ENCODE assay signal across 2 cellular contexts in the genomic region with DNA sequence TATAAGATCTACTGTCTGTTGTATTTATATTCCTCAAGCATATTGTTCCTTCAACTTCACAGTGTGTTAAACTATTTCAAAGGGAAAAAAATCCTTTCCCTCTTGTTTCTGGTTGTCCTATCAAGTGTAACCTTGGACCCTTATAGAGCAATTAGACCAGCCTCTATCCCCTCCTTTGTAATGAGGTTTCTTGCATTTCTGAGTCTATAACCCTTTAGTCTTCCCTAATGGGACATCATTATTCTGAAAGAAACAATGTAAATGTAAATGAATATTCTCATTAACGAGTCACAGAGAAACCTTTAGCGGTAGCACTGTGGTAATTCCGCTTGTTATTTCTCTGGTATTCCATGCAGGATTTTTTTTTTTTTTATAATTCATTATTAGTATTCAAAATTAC.
A peak's percentile ranks its signal among the peaks of the same experiment; 100 is the strongest.
TF ChIP-seq lines count a peak whose summit lies in the region.

No MANE protein-coding gene starts in this region.

TF ChIP-seq in GM23338, 12 proteins besides CTCF, POLR2A, EP300 and RAD21:
- TF ChIP-seq, protein P1, sequence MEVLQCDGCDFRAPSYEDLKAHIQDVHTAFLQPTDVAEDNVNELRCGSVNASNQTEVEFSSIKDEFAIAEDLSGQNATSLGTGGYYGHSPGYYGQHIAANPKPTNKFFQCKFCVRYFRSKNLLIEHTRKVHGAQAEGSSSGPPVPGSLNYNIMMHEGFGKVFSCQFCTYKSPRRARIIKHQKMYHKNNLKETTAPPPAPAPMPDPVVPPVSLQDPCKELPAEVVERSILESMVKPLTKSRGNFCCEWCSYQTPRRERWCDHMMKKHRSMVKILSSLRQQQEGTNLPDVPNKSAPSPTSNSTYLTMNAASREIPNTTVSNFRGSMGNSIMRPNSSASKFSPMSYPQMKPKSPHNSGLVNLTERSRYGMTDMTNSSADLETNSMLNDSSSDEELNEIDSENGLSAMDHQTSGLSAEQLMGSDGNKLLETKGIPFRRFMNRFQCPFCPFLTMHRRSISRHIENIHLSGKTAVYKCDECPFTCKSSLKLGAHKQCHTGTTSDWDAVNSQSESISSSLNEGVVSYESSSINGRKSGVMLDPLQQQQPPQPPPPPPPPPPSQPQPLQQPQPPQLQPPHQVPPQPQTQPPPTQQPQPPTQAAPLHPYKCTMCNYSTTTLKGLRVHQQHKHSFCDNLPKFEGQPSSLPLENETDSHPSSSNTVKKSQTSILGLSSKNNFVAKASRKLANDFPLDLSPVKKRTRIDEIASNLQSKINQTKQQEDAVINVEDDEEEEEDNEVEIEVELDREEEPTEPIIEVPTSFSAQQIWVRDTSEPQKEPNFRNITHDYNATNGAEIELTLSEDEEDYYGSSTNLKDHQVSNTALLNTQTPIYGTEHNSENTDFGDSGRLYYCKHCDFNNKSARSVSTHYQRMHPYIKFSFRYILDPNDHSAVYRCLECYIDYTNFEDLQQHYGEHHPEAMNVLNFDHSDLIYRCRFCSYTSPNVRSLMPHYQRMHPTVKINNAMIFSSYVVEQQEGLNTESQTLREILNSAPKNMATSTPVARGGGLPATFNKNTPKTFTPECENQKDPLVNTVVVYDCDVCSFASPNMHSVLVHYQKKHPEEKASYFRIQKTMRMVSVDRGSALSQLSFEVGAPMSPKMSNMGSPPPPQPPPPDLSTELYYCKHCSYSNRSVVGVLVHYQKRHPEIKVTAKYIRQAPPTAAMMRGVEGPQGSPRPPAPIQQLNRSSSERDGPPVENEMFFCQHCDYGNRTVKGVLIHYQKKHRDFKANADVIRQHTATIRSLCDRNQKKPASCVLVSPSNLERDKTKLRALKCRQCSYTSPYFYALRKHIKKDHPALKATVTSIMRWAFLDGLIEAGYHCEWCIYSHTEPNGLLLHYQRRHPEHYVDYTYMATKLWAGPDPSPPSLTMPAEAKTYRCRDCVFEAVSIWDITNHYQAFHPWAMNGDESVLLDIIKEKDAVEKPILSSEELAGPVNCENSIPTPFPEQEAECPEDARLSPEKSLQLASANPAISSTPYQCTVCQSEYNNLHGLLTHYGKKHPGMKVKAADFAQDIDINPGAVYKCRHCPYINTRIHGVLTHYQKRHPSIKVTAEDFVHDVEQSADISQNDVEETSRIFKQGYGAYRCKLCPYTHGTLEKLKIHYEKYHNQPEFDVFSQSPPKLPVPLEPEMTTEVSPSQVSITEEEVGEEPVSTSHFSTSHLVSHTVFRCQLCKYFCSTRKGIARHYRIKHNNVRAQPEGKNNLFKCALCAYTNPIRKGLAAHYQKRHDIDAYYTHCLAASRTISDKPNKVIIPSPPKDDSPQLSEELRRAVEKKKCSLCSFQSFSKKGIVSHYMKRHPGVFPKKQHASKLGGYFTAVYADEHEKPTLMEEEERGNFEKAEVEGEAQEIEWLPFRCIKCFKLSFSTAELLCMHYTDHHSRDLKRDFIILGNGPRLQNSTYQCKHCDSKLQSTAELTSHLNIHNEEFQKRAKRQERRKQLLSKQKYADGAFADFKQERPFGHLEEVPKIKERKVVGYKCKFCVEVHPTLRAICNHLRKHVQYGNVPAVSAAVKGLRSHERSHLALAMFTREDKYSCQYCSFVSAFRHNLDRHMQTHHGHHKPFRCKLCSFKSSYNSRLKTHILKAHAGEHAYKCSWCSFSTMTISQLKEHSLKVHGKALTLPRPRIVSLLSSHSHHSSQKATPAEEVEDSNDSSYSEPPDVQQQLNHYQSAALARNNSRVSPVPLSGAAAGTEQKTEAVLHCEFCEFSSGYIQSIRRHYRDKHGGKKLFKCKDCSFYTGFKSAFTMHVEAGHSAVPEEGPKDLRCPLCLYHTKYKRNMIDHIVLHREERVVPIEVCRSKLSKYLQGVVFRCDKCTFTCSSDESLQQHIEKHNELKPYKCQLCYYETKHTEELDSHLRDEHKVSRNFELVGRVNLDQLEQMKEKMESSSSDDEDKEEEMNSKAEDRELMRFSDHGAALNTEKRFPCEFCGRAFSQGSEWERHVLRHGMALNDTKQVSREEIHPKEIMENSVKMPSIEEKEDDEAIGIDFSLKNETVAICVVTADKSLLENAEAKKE (CRISPR knock-in tag; IDR thresholded peaks at IDR 0.05): no peak
- TF ChIP-seq NANOG (IDR thresholded peaks at IDR 0.05; ENCODE audit: borderline replicate concordance): peak; percentile 55; the same call in 1 of the 2 replicates

TF ChIP-seq in H1, 55 proteins besides CTCF, POLR2A, EP300 and RAD21 (continued from another document):
- no peak for TF ChIP-seq SP4 (IDR thresholded peaks at IDR 0.05; ENCODE audit: low read length)
- TF ChIP-seq CHD1 (IDR thresholded peaks at IDR 0.05; ENCODE audit: low read depth, low read length): no peak
- TF ChIP-seq CHD2 (IDR thresholded peaks at IDR 0.05; ENCODE audit: low read length): no peak
- no peak for TF ChIP-seq SUZ12 (IDR thresholded peaks at IDR 0.05; ENCODE audit: low read length)
